Comparison of ENCODE assay signal across 23 cellular contexts in genomic region chr13:31540316-31540715, GRCh38.
DNase-seq lines count a peak whose midpoint lies in the region; ATAC-seq, FAIRE-seq and TF ChIP-seq lines count a peak whose summit lies in the region.
"Had no signal": no experiment of that assay in that cellular context is flagged by ENCODE, and none has a peak within 500 bp of the region (broad histone marks: within the 10 kb centered on the region; RNA-seq: fewer than 3 reads in every experiment).

No MANE protein-coding gene starts in this region.

- DNase-seq in EH (ENCODE audit: low read depth) (peak; percentile 20), HT1080 (ENCODE audit: low read depth) (peak; percentile 18), bronchial epithelial cell (ENCODE audit: low read depth) (peak; percentile 2), nephron progenitor cell (no peak), psoas muscle (no peak), brain microvascular endothelial cell (no peak), NCI-H1417 (lab: John Stamatoyannopoulos, UW) (no peak)
- DNase-seq: 8988T; Caco-2; CD4-positive, alpha-beta memory T cell; DMS 273 treated with DMSO at 0.1 percent for 48 hours; GDM1; NCI-H1694 treated with DMSO at 0.1 percent for 48 hours; NCI-H446 treated with DMSO at 0.1 percent for 48 hours; NCI-H526 treated with DMSO at 0.1 percent for 48 hours; PC-9; SIG-M5 had no signal

- H3K27ac ChIP-seq in psoas muscle (no peak overlapping the region), brain microvascular endothelial cell (no peak overlapping the region)
- H3K27ac ChIP-seq: BLaER1 treated with 17β-estradiol and CSF1 and Interleukin-3, amounts not matched to agents 10 nM and 100 nM; PC-9; RWPE1 had no signal

- H3K9me3 ChIP-seq in psoas muscle = no peaks in the 10 kb centered on the region
- H3K9me3 ChIP-seq: BLaER1 treated with 17β-estradiol and CSF1 and Interleukin-3, amounts not matched to agents 10 nM and 100 nM; Caco-2; HAP-1 had no signal

- intact Hi-C loops in psoas muscle (cut with DNase I) = no loop called here

- no peak for ATAC-seq in psoas muscle
- ATAC-seq: SK-N-SH treated with all-trans-retinoic acid at 6 μM for 48 hours had no signal

- H3K4me1 ChIP-seq in psoas muscle = no peaks in the 10 kb centered on the region
- H3K4me1 ChIP-seq: BLaER1 treated with 17β-estradiol and CSF1 and Interleukin-3, amounts not matched to agents 10 nM and 100 nM; Caco-2 had no signal

- no peak for FAIRE-seq in bronchial epithelial cell (lab: Jason Lieb, UNC)
- FAIRE-seq: GM19239 had no signal

- H3K9me3 Mint-ChIP-seq in nephron progenitor cell = no peaks in the 10 kb centered on the region

- in situ Hi-C loops in brain microvascular endothelial cell (cut with HindIII; ENCODE audit: low pct_ligation_motif_present, low sequenced_read_pairs) = no loop called here

- H3K27ac Mint-ChIP-seq in nephron progenitor cell = peak overlapping the region; percentile 8
- H3K27ac Mint-ChIP-seq: CD4-positive, alpha-beta memory T cell; IgD-negative memory B cell had no signal

- H3K36me3 Mint-ChIP-seq in nephron progenitor cell (ENCODE audit: low read depth) = no peaks in the 10 kb centered on the region
- H3K36me3 Mint-ChIP-seq: CD4-positive, alpha-beta memory T cell; IgD-negative memory B cell had no signal

- no peak overlapping the region for H3K4me3 Mint-ChIP-seq in nephron progenitor cell
- H3K4me3 Mint-ChIP-seq: CD4-positive, alpha-beta memory T cell had no signal

- TF ChIP-seq CTCF in bronchial epithelial cell (IDR thresholded peaks at IDR 0.05; ENCODE audit: insufficient read depth, low read length, severe bottlenecking) (no peak), nephron progenitor cell (IDR thresholded peaks at IDR 0.05) (no peak), psoas muscle (IDR thresholded peaks at IDR 0.05) (no peak), brain microvascular endothelial cell (IDR thresholded peaks at IDR 0.05; ENCODE audit: low read depth, low read length, missing control alignments) (no peak)

- no peaks in the 10 kb centered on the region for H3K27me3 ChIP-seq in bronchial epithelial cell (ENCODE audit: control insufficient read depth, insufficient read depth, low read length)
- H3K27me3 ChIP-seq in psoas muscle (ENCODE audit: insufficient read depth in 3 of 3, low read length in 2 of 3) = no peaks in the 10 kb centered on the region
- H3K27me3 ChIP-seq in brain microvascular endothelial cell (replicated peaks) = peaks cover 2% of the 10 kb centered on the region
- H3K27me3 ChIP-seq: BLaER1 treated with 17β-estradiol and CSF1 and Interleukin-3, amounts not matched to agents 10 nM and 100 nM had no signal

- H3K4me3 ChIP-seq in bronchial epithelial cell (ENCODE audit: low read depth, low read length) (no peak overlapping the region), psoas muscle (no peak overlapping the region), brain microvascular endothelial cell (ENCODE audit: low read depth, low read length) (no peak overlapping the region)
- H3K4me3 ChIP-seq: BLaER1 treated with 17β-estradiol and CSF1 and Interleukin-3, amounts not matched to agents 10 nM and 100 nM; HAP-1; PC-9 had no signal

- 62 to 77% (median 69%) methylated on average over 1 of the region's 1 CpG for WGBS in psoas muscle, 3 donors

- H3K36me3 ChIP-seq in bronchial epithelial cell (ENCODE audit: control insufficient read depth, insufficient read depth, low read length) (no peaks in the 10 kb centered on the region), psoas muscle (ENCODE audit: insufficient read depth in 1 of 2, low read depth in 1 of 2) (no peaks in the 10 kb centered on the region), brain microvascular endothelial cell (replicated peaks) (no peaks in the 10 kb centered on the region)
- H3K36me3 ChIP-seq: BLaER1 treated with 17β-estradiol and CSF1 and Interleukin-3, amounts not matched to agents 10 nM and 100 nM; HAP-1 had no signal

- peaks cover 58% of the 10 kb centered on the region for H3K4me1 Mint-ChIP-seq in nephron progenitor cell
- H3K4me1 Mint-ChIP-seq: CD4-positive, alpha-beta memory T cell; IgD-negative memory B cell had no signal

- no peaks in the 10 kb centered on the region for H3K27me3 Mint-ChIP-seq in nephron progenitor cell (ENCODE audit: low read depth, poor library complexity)

Comparison
In these comparisons a context has a peak if more than half of its experiments do, and no peak if none do; other contexts are left out.
1. DNase-seq: peak in EH (single experiment), HT1080 (single experiment) and bronchial epithelial cell (single experiment); none in nephron progenitor cell (single experiment), psoas muscle (0 of 2), brain microvascular endothelial cell (single experiment) and NCI-H1417 (0 of 3).